In the genomic region with DNA sequence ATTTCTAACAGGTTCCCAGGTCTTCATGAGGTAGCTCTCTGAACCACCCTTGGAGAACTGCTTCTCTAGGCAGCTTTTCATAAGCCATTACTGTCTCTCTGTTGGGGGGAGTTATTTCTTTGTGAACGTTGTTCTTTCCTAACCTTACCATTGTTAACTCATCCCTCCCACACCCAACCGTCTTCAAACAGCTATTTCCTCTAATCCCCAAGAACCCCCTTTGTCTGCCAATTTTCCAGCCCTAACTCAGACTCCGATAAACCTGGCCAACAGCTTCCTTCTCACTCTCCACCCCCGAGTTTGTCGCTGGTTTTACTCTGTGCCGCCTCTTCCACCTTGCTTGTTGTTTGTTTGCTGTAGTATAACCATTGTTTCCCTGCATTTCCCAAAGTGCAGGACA, we compare ENCODE assay signal across 19 cellular contexts.
DNase-seq lines count a peak whose midpoint lies in the region; ATAC-seq and TF ChIP-seq lines count a peak whose summit lies in the region.
"Had no signal": no experiment of that assay in that cellular context is flagged by ENCODE, and none has a peak within 500 bp of the region (broad histone marks: within the 10 kb centered on the region; RNA-seq: fewer than 3 reads in every experiment).

No MANE protein-coding gene starts in this region.

- H3K27me3 ChIP-seq in mammary epithelial cell (ENCODE audit: insufficient read depth, low read length) (no peaks in the 10 kb centered on the region), breast epithelium (no peaks in the 10 kb centered on the region), mesendoderm (ENCODE audit: insufficient read depth, low read length, poor library complexity) (no peaks in the 10 kb centered on the region), sigmoid colon (no peaks in the 10 kb centered on the region)
- H3K27me3 ChIP-seq: BLaER1 had no signal

- no peak overlapping the region for H2AK5ac ChIP-seq in mesendoderm (ENCODE audit: low read length)

- H3K23ac ChIP-seq in mesendoderm (ENCODE audit: low read length): no peak overlapping the region

- H2AFZ ChIP-seq in mammary epithelial cell (ENCODE audit: low read depth, low read length): peak overlapping the region; percentile 78

- H2BK120ac ChIP-seq in mesendoderm (ENCODE audit: low read depth, low read length): no peak overlapping the region

- TF ChIP-seq CTCF in mammary epithelial cell (conservative IDR thresholded peaks at IDR 0.05 in 1 of 2, IDR thresholded peaks at IDR 0.05 in 1 of 2; ENCODE audit: extremely low read depth in 1 of 2, insufficient read depth in 1 of 2, low read depth in 1 of 2, low read length in 2 of 2): no peak
- no peak for TF ChIP-seq CTCF in breast epithelium (IDR thresholded peaks at IDR 0.05)
- no peak for TF ChIP-seq CTCF in WTC11 (IDR thresholded peaks at IDR 0.05)
- TF ChIP-seq CTCF in sigmoid colon (IDR thresholded peaks at IDR 0.05): no peak

- H3K79me1 ChIP-seq in mesendoderm (ENCODE audit: low read length): no peaks in the 10 kb centered on the region

- H3K27ac ChIP-seq in mammary epithelial cell (ENCODE audit: insufficient read depth, low read depth, low read length) (no peak overlapping the region), breast epithelium (no peak overlapping the region), mesendoderm (ENCODE audit: low read depth, low read length) (peak overlapping the region; percentile 12), sigmoid colon (peak overlapping the region in 1 of 4 donors; percentile 75)
- H3K27ac ChIP-seq: BLaER1 had no signal

- WGBS in mammary epithelial cell (ENCODE audit: low coverage, missing lambda C conversion rate): 32% methylated on average over 6 of the region's 6 CpGs
- WGBS in mesendoderm (ENCODE audit: extremely low coverage, insufficient coverage, low lambda C conversion rate): no CpG with 5 or more reads among the region's 6 CpGs
- 55 to 70% methylated on average over 6 of the region's 6 CpGs for WGBS in sigmoid colon, 2 donors

- H3K36me3 ChIP-seq in mammary epithelial cell (ENCODE audit: insufficient read depth, low read length): no peaks in the 10 kb centered on the region
- H3K36me3 ChIP-seq in breast epithelium: no peaks in the 10 kb centered on the region
- no peaks in the 10 kb centered on the region for H3K36me3 ChIP-seq in mesendoderm (ENCODE audit: control insufficient read depth, insufficient read depth, low read length)
- H3K36me3 ChIP-seq in sigmoid colon: no peaks in the 10 kb centered on the region
- H3K36me3 ChIP-seq: BLaER1 had no signal

- peak overlapping the region; percentile 22 for H3K56ac ChIP-seq in mesendoderm (ENCODE audit: low read length)

- DNase-seq in mammary epithelial cell (no peak), breast epithelium (ENCODE audit: low spot score in 2 of 2) (no peak), WTC11 (ENCODE audit: low spot score) (no peak), mesendoderm (no peak), OCI-M1 (lab: John Stamatoyannopoulos, UW) (no peak), sigmoid colon (no peak), NCI-H1694 (lab: John Stamatoyannopoulos, UW) (no peak), EL (no peak)
- DNase-seq: CD8-positive, alpha-beta memory T cell; DMS79; GDM1; HFFc6; KG1; NCI-H1092; NCI-H146; NCI-H2227 treated with DMSO at 0.1 percent for 48 hours; NCI-H524; SHP77 treated with DMSO at 0.1 percent for 48 hours had no signal

- H3K4me2 ChIP-seq in mammary epithelial cell (ENCODE audit: insufficient read depth, low read depth, low read length) (no peak overlapping the region), mesendoderm (ENCODE audit: low read length) (no peak overlapping the region)
- H3K4me2 ChIP-seq: BLaER1 had no signal

- H4K8ac ChIP-seq in mesendoderm (ENCODE audit: low read depth, low read length): no peak overlapping the region

- H3K9me3 ChIP-seq in mammary epithelial cell (replicated peaks; ENCODE audit: insufficient read depth, low read length) (no peaks in the 10 kb centered on the region), breast epithelium (no peaks in the 10 kb centered on the region), sigmoid colon (no peaks in the 10 kb centered on the region)
- H3K9me3 ChIP-seq: BLaER1 had no signal

- in situ Hi-C loops in mammary epithelial cell (cut with MboI; ENCODE audit: low sequenced_read_pairs in 2 of 2): loop anchor here in 1 of 2 donors (10.0 kb wide), 1 partner anchor 57 kb away; no protein-coding TSS in a partner anchor

- TF ChIP-seq EP300 in sigmoid colon (IDR thresholded peaks at IDR 0.05): no peak

- dilution Hi-C loops in mammary epithelial cell (cut with HindIII; ENCODE audit: low sequenced_read_pairs): no loop called here

- H3K79me2 ChIP-seq in mammary epithelial cell (ENCODE audit: insufficient read depth, low read length): no peaks in the 10 kb centered on the region
- no peaks in the 10 kb centered on the region for H3K79me2 ChIP-seq in mesendoderm (ENCODE audit: control insufficient read depth, insufficient read depth, low read length)

- POLR2A ChIA-PET in WTC11 (lab: Charles Lee): interaction anchor here (0.7 kb wide), 1 partner anchor 20 kb away, joined by 3 read pairs; no protein-coding TSS in a partner anchor

- intact Hi-C loops in mammary epithelial cell (cut with micrococcal nuclease) (no loop called here), breast epithelium (cut with DNase I; ENCODE audit: low total_unique reads) (loop anchor here (5.0 kb wide), 1 partner anchor 739 kb away; no protein-coding TSS in a partner anchor), sigmoid colon (cut with DNase I) (no loop called here)

- H3K36me3 Mint-ChIP-seq in WTC11: no peaks in the 10 kb centered on the region
- H3K36me3 Mint-ChIP-seq: CD8-positive, alpha-beta memory T cell had no signal

- H3K18ac ChIP-seq in mesendoderm (ENCODE audit: low read length): no peak overlapping the region

- H3K4me3 Mint-ChIP-seq in WTC11: no peak overlapping the region
- H3K4me3 Mint-ChIP-seq: CD8-positive, alpha-beta memory T cell; HFFc6 had no signal

- ATAC-seq in WTC11: peak; percentile 18; the same call in 1 of the 2 replicates

- no peaks in the 10 kb centered on the region for H4K20me1 ChIP-seq in mammary epithelial cell (ENCODE audit: insufficient read depth, low read length)
- H4K20me1 ChIP-seq: BLaER1 had no signal

- H3K4ac ChIP-seq in mesendoderm (ENCODE audit: low read depth, low read length): no peak overlapping the region

- no peak overlapping the region for H2BK5ac ChIP-seq in mesendoderm (ENCODE audit: low read length)

- no TSS peak for BruUV-seq in mammary epithelial cell (replicated peaks; lab: Mats Ljungman, UMichigan)

- H3K9me3 Mint-ChIP-seq in WTC11: peaks cover 3% of the 10 kb centered on the region
- H3K9me3 Mint-ChIP-seq: CD8-positive, alpha-beta memory T cell; HFFc6 had no signal

- peak overlapping the region; percentile 72; the same call in 1 of the 2 replicates for H3K27ac Mint-ChIP-seq in WTC11
- H3K27ac Mint-ChIP-seq: CD8-positive, alpha-beta memory T cell; HFFc6 had no signal

- no peak for TF ChIP-seq POLR2A in breast epithelium (IDR thresholded peaks at IDR 0.05)
- no peak for TF ChIP-seq POLR2A in sigmoid colon (IDR thresholded peaks at IDR 0.05)

- H3K4me1 ChIP-seq in mammary epithelial cell (ENCODE audit: insufficient read depth, low read length) (peaks cover 17% of the 10 kb centered on the region), breast epithelium (no peaks in the 10 kb centered on the region), mesendoderm (ENCODE audit: control insufficient read depth, low read depth, low read length) (no peaks in the 10 kb centered on the region), sigmoid colon (peaks cover 0 to 76% (median 62%) of the 10 kb centered on the region in 4 donors)
- H3K4me1 ChIP-seq: BLaER1 had no signal

- no peak overlapping the region for H4K5ac ChIP-seq in mesendoderm (ENCODE audit: low read length)

- H3K4me3 ChIP-seq in mammary epithelial cell (replicated peaks in 1 of 3; ENCODE audit: insufficient read depth in 1 of 3, low read depth in 2 of 3, low read length in 3 of 3) (no peak overlapping the region), breast epithelium (no peak overlapping the region), mesendoderm (ENCODE audit: low read length) (no peak overlapping the region), sigmoid colon (no peak overlapping the region)
- H3K4me3 ChIP-seq: BLaER1 had no signal

- H3K27me3 Mint-ChIP-seq in WTC11 (ENCODE audit: low read depth): no peaks in the 10 kb centered on the region

- peaks cover 35% of the 10 kb centered on the region for H3K4me1 Mint-ChIP-seq in WTC11
- H3K4me1 Mint-ChIP-seq: CD8-positive, alpha-beta memory T cell had no signal

- H3K9ac ChIP-seq in mammary epithelial cell (ENCODE audit: insufficient read depth, low read length): no peak overlapping the region
- H3K9ac ChIP-seq in mesendoderm (ENCODE audit: low read length): no peak overlapping the region
- H3K9ac ChIP-seq: BLaER1 had no signal

- peak overlapping the region; percentile 46 for H2BK15ac ChIP-seq in mesendoderm (replicated peaks; ENCODE audit: low read depth)

- CTCF ChIA-PET in mammary epithelial cell (lab: Charles Lee; ENCODE audit: low non-redundant PET) (no interaction called here), WTC11 (lab: Charles Lee) (interaction anchor here (0.7 to 3.0 kb wide), 3 partner anchors 12 to 65 kb away, joined by 3 to 19 read pairs (median 4); no protein-coding TSS in a partner anchor)

TF ChIP-seq in WTC11, 78 proteins besides CTCF, POLR2A, EP300 and RAD21 (continues in another document):
- TF ChIP-seq, protein P1, sequence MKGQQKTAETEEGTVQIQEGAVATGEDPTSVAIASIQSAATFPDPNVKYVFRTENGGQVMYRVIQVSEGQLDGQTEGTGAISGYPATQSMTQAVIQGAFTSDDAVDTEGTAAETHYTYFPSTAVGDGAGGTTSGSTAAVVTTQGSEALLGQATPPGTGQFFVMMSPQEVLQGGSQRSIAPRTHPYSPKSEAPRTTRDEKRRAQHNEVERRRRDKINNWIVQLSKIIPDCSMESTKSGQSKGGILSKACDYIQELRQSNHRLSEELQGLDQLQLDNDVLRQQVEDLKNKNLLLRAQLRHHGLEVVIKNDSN (CRISPR knock-in tag; IDR thresholded peaks at IDR 0.05): no peak
- no peak for TF ChIP-seq ZNF317 (CRISPR knock-in tag; IDR thresholded peaks at IDR 0.05; ENCODE audit: borderline replicate concordance, low read depth)
- no peak for TF ChIP-seq ZBTB21 (CRISPR knock-in tag; IDR thresholded peaks at IDR 0.05; ENCODE audit: borderline replicate concordance)
- TF ChIP-seq JUN (CRISPR knock-in tag; IDR thresholded peaks at IDR 0.05): no peak
- no peak for TF ChIP-seq ATF1 (CRISPR knock-in tag; IDR thresholded peaks at IDR 0.05)
- no peak for TF ChIP-seq RORB (CRISPR knock-in tag; IDR thresholded peaks at IDR 0.05)
- TF ChIP-seq OVOL2 (CRISPR knock-in tag; IDR thresholded peaks at IDR 0.05; ENCODE audit: borderline replicate concordance): no peak
- TF ChIP-seq FOXJ3 (CRISPR knock-in tag; IDR thresholded peaks at IDR 0.05; ENCODE audit: borderline replicate concordance): no peak
- TF ChIP-seq SP1 (CRISPR knock-in tag; conservative IDR thresholded peaks at IDR 0.05): no peak
- no peak for TF ChIP-seq GTF2I (CRISPR knock-in tag; conservative IDR thresholded peaks at IDR 0.05)
- TF ChIP-seq, protein P2, sequence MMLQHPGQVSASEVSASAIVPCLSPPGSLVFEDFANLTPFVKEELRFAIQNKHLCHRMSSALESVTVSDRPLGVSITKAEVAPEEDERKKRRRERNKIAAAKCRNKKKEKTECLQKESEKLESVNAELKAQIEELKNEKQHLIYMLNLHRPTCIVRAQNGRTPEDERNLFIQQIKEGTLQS (CRISPR knock-in tag; conservative IDR thresholded peaks at IDR 0.05): no peak
